In genomic region chr18:24959100-24959499, GRCh38 we compare ENCODE assay signal across 14 cellular contexts.
"Had no signal": no experiment of that assay in that cellular context is flagged by ENCODE, and none has a peak within 500 bp of the region (broad histone marks: within the 10 kb centered on the region; RNA-seq: fewer than 3 reads in every experiment).

No MANE protein-coding gene starts in this region.

- H3K27me3 ChIP-seq: ascending aorta, dorsolateral prefrontal cortex, suprapubic skin, upper lobe of left lung had no signal

- ATAC-seq: activated CD4-positive, CD25-positive, alpha-beta regulatory T cell treated with anti-CD3 and anti-CD28 coated beads, Interleukin-2, amount 50 U/mL, for 24 hours; activated T-cell treated with anti-CD3 and anti-CD28 coated beads, Interleukin-2, amount 50 U/mL, for 4 hours; left cardiac atrium; psoas muscle; stimulated activated naive CD8-positive, alpha-beta T cell treated with anti-CD3 and anti-CD28 coated beads, Interleukin-15, Interleukin-2, amounts not matched to agents 100 U/mL and 50 U/mL, for 24 hours had no signal

- H3K9me3 ChIP-seq: ascending aorta, psoas muscle, suprapubic skin, upper lobe of left lung had no signal

- H3K27me3 Mint-ChIP-seq: activated CD4-positive, alpha-beta memory T cell treated with anti-CD3 and anti-CD28 coated beads for 36 hours had no signal

- H3K9me3 Mint-ChIP-seq: activated T-cell treated with anti-CD3 and anti-CD28 coated beads, Interleukin-2, amount 50 U/mL, for 4 hours had no signal

- H3K4me1 ChIP-seq: ascending aorta, psoas muscle, suprapubic skin, upper lobe of left lung had no signal

- H3K4me3 ChIP-seq: ascending aorta, dorsolateral prefrontal cortex, psoas muscle, suprapubic skin, upper lobe of left lung had no signal

- H3K27ac ChIP-seq: ascending aorta, dorsolateral prefrontal cortex, psoas muscle, suprapubic skin, upper lobe of left lung had no signal

- H3K27ac Mint-ChIP-seq: activated CD4-positive, alpha-beta memory T cell treated with anti-CD3 and anti-CD28 coated beads for 36 hours had no signal

- H3K36me3 ChIP-seq: ascending aorta, suprapubic skin, upper lobe of left lung had no signal

- H3K36me3 Mint-ChIP-seq: activated CD4-positive, alpha-beta memory T cell treated with anti-CD3 and anti-CD28 coated beads for 36 hours had no signal

- H3K4me3 Mint-ChIP-seq: activated CD4-positive, alpha-beta memory T cell treated with anti-CD3 and anti-CD28 coated beads for 36 hours; activated T-cell treated with anti-CD3 and anti-CD28 coated beads, Interleukin-2, amount 50 U/mL, for 4 hours; nephron had no signal

- DNase-seq: activated CD4-positive, alpha-beta memory T cell treated with anti-CD3 and anti-CD28 coated beads for 36 hours; activated T-cell treated with anti-CD3 and anti-CD28 coated beads, Interleukin-2, amount 50 U/mL, for 4 hours; dorsolateral prefrontal cortex; left cardiac atrium; mammary epithelial cell; psoas muscle; stimulated activated CD4-positive, alpha-beta T cell treated with anti-CD3 and anti-CD28 coated beads, Interleukin-2, amount 100 ng/mL, for 48 hours; stimulated activated naive CD8-positive, alpha-beta T cell treated with anti-CD3 and anti-CD28 coated beads, Interleukin-15, Interleukin-2, amounts not matched to agents 100 U/mL and 50 U/mL, for 24 hours; T-helper 2 cell had no signal
